16 cellular contexts compared by ENCODE assay signal in the genomic region with DNA sequence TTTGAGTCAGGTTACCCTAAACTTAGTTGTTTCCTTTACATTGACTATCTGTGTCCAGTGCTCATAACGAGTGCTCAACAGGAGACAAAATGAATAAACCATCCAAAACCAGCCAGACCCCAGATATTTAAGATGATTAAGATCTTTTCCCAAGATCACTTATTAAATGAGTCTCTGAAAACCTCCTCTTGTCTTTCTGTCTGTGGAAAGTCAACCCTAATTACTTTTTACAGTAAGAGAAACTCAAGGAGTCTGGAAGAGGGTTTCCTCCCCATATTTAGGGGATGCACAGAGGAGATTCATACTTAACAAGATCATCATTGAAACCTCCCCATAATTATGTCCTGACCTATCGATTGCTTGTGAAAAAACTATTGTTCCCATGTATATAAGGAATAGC.
DNase-seq lines count a peak whose midpoint lies in the region; ATAC-seq and TF ChIP-seq lines count a peak whose summit lies in the region.
"Had no signal": no experiment of that assay in that cellular context is flagged by ENCODE, and none has a peak within 500 bp of the region (broad histone marks: within the 10 kb centered on the region; RNA-seq: fewer than 3 reads in every experiment).

No MANE protein-coding gene starts in this region.

- H3K9me3 ChIP-seq in gastrocnemius medialis = no peaks in the 10 kb centered on the region
- no peaks in the 10 kb centered on the region for H3K9me3 ChIP-seq in breast epithelium
- H3K9me3 ChIP-seq: BE2C, Caco-2 had no signal

- DNase-seq in SK-N-DZ (ENCODE audit: low spot score) (peak; percentile 95), osteocyte (ENCODE audit: extremely low spot score, unreplicated experiment) (no peak), gastrocnemius medialis (no peak), NAMALWA (ENCODE audit: low spot score) (no peak), endothelial cell (ENCODE audit: low spot score) (no peak), breast epithelium (ENCODE audit: low spot score in 2 of 2) (no peak)
- DNase-seq: ACHN; BE2C; C1 segment of cervical spinal cord; Caco-2; CD4-positive, alpha-beta T cell; GDM1; HCEC 1CT had no signal

- H3K36me3 ChIP-seq in gastrocnemius medialis (no peaks in the 10 kb centered on the region), breast epithelium (no peaks in the 10 kb centered on the region)
- H3K36me3 ChIP-seq: BE2C had no signal

- in situ Hi-C loops in gastrocnemius medialis (cut with MboI; ENCODE audit: low sequenced_read_pairs in 4 of 4) = loop anchor here in 2 of 4 donors (10.0 to 25.0 kb wide), 2 partner anchors 190 to 193 kb away; a partner anchor contains a TSS

- peak overlapping the region; percentile 20 for H3K27ac Mint-ChIP-seq in osteocyte (ENCODE audit: unreplicated experiment)
- no peak overlapping the region for H3K27ac Mint-ChIP-seq in endothelial cell (ENCODE audit: unreplicated experiment)
- H3K27ac Mint-ChIP-seq: CD4-positive, alpha-beta T cell; GM23338 had no signal

- H3K4me3 Mint-ChIP-seq in osteocyte (ENCODE audit: unreplicated experiment) = no peak overlapping the region
- H3K4me3 Mint-ChIP-seq in endothelial cell (ENCODE audit: unreplicated experiment) = no peak overlapping the region
- H3K4me3 Mint-ChIP-seq: CD4-positive, alpha-beta T cell; GM23338 had no signal

- intact Hi-C loops in gastrocnemius medialis (cut with DNase I; ENCODE audit: low total_unique reads) = no loop called here
- intact Hi-C loops in breast epithelium (cut with DNase I; ENCODE audit: low total_unique reads) = no loop called here

- H3K4me1 ChIP-seq in gastrocnemius medialis (peaks cover 64 to 72% of the 10 kb centered on the region in 2 donors), breast epithelium (no peaks in the 10 kb centered on the region)
- H3K4me1 ChIP-seq: BE2C had no signal

- H3K36me3 Mint-ChIP-seq in osteocyte (ENCODE audit: unreplicated experiment) = peaks cover 10% of the 10 kb centered on the region
- H3K36me3 Mint-ChIP-seq in endothelial cell (ENCODE audit: low read depth, unreplicated experiment) = no peaks in the 10 kb centered on the region

- H3K27me3 Mint-ChIP-seq in osteocyte (ENCODE audit: unreplicated experiment) = no peaks in the 10 kb centered on the region
- no peaks in the 10 kb centered on the region for H3K27me3 Mint-ChIP-seq in endothelial cell (ENCODE audit: unreplicated experiment)

- H3K9me3 Mint-ChIP-seq in osteocyte (ENCODE audit: unreplicated experiment) (no peaks in the 10 kb centered on the region), endothelial cell (ENCODE audit: unreplicated experiment) (no peaks in the 10 kb centered on the region)
- H3K9me3 Mint-ChIP-seq: CD4-positive, alpha-beta T cell; GM23338 had no signal

- H3K4me3 ChIP-seq in gastrocnemius medialis (no peak overlapping the region), breast epithelium (no peak overlapping the region)
- H3K4me3 ChIP-seq: GM23338 had no signal

- no peak for ATAC-seq in gastrocnemius medialis
- ATAC-seq: GM23338 had no signal

- H3K4me1 Mint-ChIP-seq in osteocyte (ENCODE audit: unreplicated experiment) (peaks cover 40% of the 10 kb centered on the region), endothelial cell (ENCODE audit: unreplicated experiment) (peaks cover 6% of the 10 kb centered on the region)
- H3K4me1 Mint-ChIP-seq: GM23338 had no signal

- TF ChIP-seq POLR2A in gastrocnemius medialis (IDR thresholded peaks at IDR 0.05) (no peak), breast epithelium (IDR thresholded peaks at IDR 0.05) (no peak)

- H3K27ac ChIP-seq in C4-2B (peak overlapping the region; percentile 9), gastrocnemius medialis (peak overlapping the region; percentile 93 to 98 (median 95)), breast epithelium (no peak overlapping the region)
- H3K27ac ChIP-seq: HL-60 had no signal

- H3K27me3 ChIP-seq in gastrocnemius medialis (no peaks in the 10 kb centered on the region), breast epithelium (no peaks in the 10 kb centered on the region)
- H3K27me3 ChIP-seq: BE2C had no signal

- TF ChIP-seq CTCF in C4-2B (conservative IDR thresholded peaks at IDR 0.05) (no peak), osteocyte (IDR thresholded peaks at IDR 0.05) (no peak), gastrocnemius medialis (IDR thresholded peaks at IDR 0.05 in 4 of 5, conservative IDR thresholded peaks at IDR 0.05 in 1 of 5) (no peak), endothelial cell (IDR thresholded peaks at IDR 0.05; ENCODE audit: unreplicated experiment) (no peak), breast epithelium (IDR thresholded peaks at IDR 0.05) (no peak)

Comparison
In these comparisons a context has a peak if more than half of its experiments do, and no peak if none do; other contexts are left out.
1. H3K27ac ChIP-seq: peak in C4-2B (single experiment) and gastrocnemius medialis (4 of 4); none in breast epithelium (0 of 2).